In the genomic region with DNA sequence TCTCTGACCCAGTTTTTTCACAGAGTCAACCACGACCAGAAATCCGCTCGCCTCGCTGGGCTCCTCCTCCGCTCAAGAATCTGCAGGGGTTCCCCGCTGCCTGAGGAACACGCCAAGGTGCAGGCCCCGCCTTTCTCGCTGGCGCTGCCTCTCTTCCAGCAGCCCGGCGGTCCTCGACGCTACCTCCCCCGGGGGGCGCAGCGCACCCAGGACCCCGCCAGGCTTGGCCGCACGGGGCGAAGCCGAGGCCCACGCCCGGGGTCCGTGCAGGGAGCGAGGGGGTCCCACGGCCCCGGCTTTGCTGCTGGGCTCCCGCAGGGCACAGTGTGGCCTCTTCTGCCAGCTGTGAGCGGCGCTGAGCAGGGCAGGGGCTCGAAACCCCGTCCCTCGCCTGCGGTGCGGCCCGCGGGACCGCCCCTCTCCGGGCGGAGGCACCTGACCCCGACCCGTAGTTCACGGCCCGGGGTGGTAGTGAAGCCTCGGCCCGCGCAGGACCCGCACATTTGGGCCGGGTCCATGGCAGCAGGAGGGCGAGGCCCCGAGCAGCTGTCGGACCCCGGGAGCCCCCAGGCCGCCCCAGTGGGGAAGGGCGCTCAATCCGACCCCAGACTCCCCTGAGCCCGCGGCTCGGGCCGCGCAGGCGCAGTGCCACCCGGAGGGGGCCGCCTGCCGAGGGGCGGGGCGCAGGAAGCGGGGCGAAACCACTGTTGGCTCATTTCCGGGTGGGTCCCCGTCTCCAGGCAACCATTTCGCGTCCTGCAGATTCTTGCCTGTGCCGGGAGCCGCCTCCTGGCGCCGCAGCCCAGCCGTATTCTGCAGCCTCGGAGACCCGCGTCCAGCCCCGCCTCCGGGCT, we compare ENCODE assay signal across 1 cellular context.
TF ChIP-seq lines count a peak whose summit lies in the region.

No MANE protein-coding gene starts in this region.

TF ChIP-seq in HepG2, 621 proteins besides CTCF, POLR2A, EP300 and RAD21 (continued from another document and continues in another):
- TF ChIP-seq, protein P1, sequence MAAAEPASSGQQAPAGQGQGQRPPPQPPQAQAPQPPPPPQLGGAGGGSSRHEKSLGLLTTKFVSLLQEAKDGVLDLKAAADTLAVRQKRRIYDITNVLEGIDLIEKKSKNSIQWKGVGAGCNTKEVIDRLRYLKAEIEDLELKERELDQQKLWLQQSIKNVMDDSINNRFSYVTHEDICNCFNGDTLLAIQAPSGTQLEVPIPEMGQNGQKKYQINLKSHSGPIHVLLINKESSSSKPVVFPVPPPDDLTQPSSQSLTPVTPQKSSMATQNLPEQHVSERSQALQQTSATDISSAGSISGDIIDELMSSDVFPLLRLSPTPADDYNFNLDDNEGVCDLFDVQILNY (CRISPR knock-in tag; conservative IDR thresholded peaks at IDR 0.05): no peak
- TF ChIP-seq, protein P2, sequence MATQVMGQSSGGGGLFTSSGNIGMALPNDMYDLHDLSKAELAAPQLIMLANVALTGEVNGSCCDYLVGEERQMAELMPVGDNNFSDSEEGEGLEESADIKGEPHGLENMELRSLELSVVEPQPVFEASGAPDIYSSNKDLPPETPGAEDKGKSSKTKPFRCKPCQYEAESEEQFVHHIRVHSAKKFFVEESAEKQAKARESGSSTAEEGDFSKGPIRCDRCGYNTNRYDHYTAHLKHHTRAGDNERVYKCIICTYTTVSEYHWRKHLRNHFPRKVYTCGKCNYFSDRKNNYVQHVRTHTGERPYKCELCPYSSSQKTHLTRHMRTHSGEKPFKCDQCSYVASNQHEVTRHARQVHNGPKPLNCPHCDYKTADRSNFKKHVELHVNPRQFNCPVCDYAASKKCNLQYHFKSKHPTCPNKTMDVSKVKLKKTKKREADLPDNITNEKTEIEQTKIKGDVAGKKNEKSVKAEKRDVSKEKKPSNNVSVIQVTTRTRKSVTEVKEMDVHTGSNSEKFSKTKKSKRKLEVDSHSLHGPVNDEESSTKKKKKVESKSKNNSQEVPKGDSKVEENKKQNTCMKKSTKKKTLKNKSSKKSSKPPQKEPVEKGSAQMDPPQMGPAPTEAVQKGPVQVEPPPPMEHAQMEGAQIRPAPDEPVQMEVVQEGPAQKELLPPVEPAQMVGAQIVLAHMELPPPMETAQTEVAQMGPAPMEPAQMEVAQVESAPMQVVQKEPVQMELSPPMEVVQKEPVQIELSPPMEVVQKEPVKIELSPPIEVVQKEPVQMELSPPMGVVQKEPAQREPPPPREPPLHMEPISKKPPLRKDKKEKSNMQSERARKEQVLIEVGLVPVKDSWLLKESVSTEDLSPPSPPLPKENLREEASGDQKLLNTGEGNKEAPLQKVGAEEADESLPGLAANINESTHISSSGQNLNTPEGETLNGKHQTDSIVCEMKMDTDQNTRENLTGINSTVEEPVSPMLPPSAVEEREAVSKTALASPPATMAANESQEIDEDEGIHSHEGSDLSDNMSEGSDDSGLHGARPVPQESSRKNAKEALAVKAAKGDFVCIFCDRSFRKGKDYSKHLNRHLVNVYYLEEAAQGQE (IDR thresholded peaks at IDR 0.05; ENCODE audit: borderline replicate concordance in 1 of 2, low read depth in 1 of 2, low read length in 2 of 2): no peak
- TF ChIP-seq, protein P3, sequence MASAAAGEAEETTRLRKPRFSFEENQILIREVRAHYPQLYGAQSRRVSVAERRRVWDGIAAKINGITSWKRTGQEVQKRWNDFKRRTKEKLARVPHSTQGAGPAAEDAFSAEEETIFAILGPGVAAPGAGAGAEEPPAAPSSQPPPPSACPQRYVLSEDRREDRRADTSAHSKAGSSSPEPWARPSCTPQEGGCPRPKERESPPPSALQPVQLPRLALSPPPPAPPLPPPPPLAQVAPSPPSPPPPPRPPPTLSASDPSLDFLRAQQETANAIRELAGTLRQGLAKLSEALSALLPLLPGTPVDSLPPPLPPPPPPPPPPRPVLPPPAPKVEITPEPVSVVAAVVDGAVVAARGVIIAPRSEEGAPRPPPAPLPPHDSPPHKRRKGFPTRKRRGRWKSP (CRISPR knock-in tag; IDR thresholded peaks at IDR 0.05): no peak
- TF ChIP-seq SNAI1 (CRISPR knock-in tag; IDR thresholded peaks at IDR 0.05; ENCODE audit: borderline replicate concordance): peak; percentile 81; the same call in 1 of the 2 replicates
- TF ChIP-seq DNMT3B (CRISPR knock-in tag; conservative IDR thresholded peaks at IDR 0.05): no peak
- TF ChIP-seq AGO1 (IDR thresholded peaks at IDR 0.05; ENCODE audit: low read depth, low read length, poor library complexity, severe bottlenecking): peak; percentile 71
- no peak for TF ChIP-seq HNRNPH1 (optimal IDR thresholded peaks at IDR 0.05; ENCODE audit: low read depth, low read length)
- TF ChIP-seq ZNF572 (CRISPR knock-in tag; IDR thresholded peaks at IDR 0.05): no peak; the same call in 1 of the 2 replicates
- TF ChIP-seq ZKSCAN5 (CRISPR knock-in tag; IDR thresholded peaks at IDR 0.05): no peak
- TF ChIP-seq MIER3 (CRISPR knock-in tag; IDR thresholded peaks at IDR 0.05; ENCODE audit: borderline replicate concordance): no peak
- TF ChIP-seq, protein P4, sequence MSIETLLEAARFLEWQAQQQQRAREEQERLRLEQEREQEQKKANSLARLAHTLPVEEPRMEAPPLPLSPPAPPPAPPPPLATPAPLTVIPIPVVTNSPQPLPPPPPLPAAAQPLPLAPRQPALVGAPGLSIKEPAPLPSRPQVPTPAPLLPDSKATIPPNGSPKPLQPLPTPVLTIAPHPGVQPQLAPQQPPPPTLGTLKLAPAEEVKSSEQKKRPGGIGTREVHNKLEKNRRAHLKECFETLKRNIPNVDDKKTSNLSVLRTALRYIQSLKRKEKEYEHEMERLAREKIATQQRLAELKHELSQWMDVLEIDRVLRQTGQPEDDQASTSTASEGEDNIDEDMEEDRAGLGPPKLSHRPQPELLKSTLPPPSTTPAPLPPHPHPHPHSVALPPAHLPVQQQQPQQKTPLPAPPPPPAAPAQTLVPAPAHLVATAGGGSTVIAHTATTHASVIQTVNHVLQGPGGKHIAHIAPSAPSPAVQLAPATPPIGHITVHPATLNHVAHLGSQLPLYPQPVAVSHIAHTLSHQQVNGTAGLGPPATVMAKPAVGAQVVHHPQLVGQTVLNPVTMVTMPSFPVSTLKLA (IDR thresholded peaks at IDR 0.05): no peak
- 0 out of 2 replicates have a peak, but pooled peaks have one; percentile 20 for TF ChIP-seq MXD4 (CRISPR knock-in tag; IDR thresholded peaks at IDR 0.05)
- no peak; the same call in none of the 2 replicates for TF ChIP-seq GLI4 (CRISPR knock-in tag; IDR thresholded peaks at IDR 0.05; ENCODE audit: borderline replicate concordance)
- no peak for TF ChIP-seq SIX1 (CRISPR knock-in tag; IDR thresholded peaks at IDR 0.05; ENCODE audit: borderline replicate concordance)
- no peak for TF ChIP-seq TMF1 (CRISPR knock-in tag; IDR thresholded peaks at IDR 0.05; ENCODE audit: low read depth)
- TF ChIP-seq ZNF556 (CRISPR knock-in tag; IDR thresholded peaks at IDR 0.05; ENCODE audit: borderline replicate concordance): no peak
- no peak for TF ChIP-seq ZSCAN25 (CRISPR knock-in tag; IDR thresholded peaks at IDR 0.05)
- TF ChIP-seq ZNF569 (CRISPR knock-in tag; IDR thresholded peaks at IDR 0.05; ENCODE audit: borderline replicate concordance): no peak
- TF ChIP-seq ISL2 (CRISPR knock-in tag; IDR thresholded peaks at IDR 0.05): no peak
- TF ChIP-seq ZNF121 (CRISPR knock-in tag; IDR thresholded peaks at IDR 0.05): no peak
- TF ChIP-seq, protein P5, sequence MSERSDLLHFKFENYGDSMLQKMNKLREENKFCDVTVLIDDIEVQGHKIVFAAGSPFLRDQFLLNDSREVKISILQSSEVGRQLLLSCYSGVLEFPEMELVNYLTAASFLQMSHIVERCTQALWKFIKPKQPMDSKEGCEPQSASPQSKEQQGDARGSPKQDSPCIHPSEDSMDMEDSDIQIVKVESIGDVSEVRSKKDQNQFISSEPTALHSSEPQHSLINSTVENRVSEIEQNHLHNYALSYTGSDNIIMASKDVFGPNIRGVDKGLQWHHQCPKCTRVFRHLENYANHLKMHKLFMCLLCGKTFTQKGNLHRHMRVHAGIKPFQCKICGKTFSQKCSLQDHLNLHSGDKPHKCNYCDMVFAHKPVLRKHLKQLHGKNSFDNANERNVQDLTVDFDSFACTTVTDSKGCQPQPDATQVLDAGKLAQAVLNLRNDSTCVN (CRISPR knock-in tag; IDR thresholded peaks at IDR 0.05; ENCODE audit: borderline replicate concordance): no peak
- no peak for TF ChIP-seq ZSCAN30 (CRISPR knock-in tag; IDR thresholded peaks at IDR 0.05)
- TF ChIP-seq HHEX (CRISPR knock-in tag; IDR thresholded peaks at IDR 0.05): no peak
- TF ChIP-seq ZNF446 (CRISPR knock-in tag; IDR thresholded peaks at IDR 0.05): peak; percentile 47; the same call in 1 of the 2 replicates
- TF ChIP-seq TEAD3 (CRISPR knock-in tag; optimal IDR thresholded peaks at IDR 0.05; ENCODE audit: borderline replicate concordance): no peak
- TF ChIP-seq ZNF773 (CRISPR knock-in tag; IDR thresholded peaks at IDR 0.05; ENCODE audit: borderline replicate concordance): no peak
- TF ChIP-seq ZNF761 (CRISPR knock-in tag; conservative IDR thresholded peaks at IDR 0.05): no peak
- TF ChIP-seq, protein P6, sequence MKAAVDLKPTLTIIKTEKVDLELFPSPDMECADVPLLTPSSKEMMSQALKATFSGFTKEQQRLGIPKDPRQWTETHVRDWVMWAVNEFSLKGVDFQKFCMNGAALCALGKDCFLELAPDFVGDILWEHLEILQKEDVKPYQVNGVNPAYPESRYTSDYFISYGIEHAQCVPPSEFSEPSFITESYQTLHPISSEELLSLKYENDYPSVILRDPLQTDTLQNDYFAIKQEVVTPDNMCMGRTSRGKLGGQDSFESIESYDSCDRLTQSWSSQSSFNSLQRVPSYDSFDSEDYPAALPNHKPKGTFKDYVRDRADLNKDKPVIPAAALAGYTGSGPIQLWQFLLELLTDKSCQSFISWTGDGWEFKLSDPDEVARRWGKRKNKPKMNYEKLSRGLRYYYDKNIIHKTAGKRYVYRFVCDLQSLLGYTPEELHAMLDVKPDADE (CRISPR knock-in tag; IDR thresholded peaks at IDR 0.05): no peak
- TF ChIP-seq TCF7L2 (IDR thresholded peaks at IDR 0.05; ENCODE audit: low read depth, low read length): no peak
- TF ChIP-seq PPARG (CRISPR knock-in tag; conservative IDR thresholded peaks at IDR 0.05): no peak
- peak; percentile 8; the same call in 1 of the 2 replicates for TF ChIP-seq MYC (CRISPR knock-in tag; IDR thresholded peaks at IDR 0.05; ENCODE audit: borderline replicate concordance)
- no peak for TF ChIP-seq JUN (CRISPR knock-in tag; IDR thresholded peaks at IDR 0.05)
- TF ChIP-seq, protein P7, sequence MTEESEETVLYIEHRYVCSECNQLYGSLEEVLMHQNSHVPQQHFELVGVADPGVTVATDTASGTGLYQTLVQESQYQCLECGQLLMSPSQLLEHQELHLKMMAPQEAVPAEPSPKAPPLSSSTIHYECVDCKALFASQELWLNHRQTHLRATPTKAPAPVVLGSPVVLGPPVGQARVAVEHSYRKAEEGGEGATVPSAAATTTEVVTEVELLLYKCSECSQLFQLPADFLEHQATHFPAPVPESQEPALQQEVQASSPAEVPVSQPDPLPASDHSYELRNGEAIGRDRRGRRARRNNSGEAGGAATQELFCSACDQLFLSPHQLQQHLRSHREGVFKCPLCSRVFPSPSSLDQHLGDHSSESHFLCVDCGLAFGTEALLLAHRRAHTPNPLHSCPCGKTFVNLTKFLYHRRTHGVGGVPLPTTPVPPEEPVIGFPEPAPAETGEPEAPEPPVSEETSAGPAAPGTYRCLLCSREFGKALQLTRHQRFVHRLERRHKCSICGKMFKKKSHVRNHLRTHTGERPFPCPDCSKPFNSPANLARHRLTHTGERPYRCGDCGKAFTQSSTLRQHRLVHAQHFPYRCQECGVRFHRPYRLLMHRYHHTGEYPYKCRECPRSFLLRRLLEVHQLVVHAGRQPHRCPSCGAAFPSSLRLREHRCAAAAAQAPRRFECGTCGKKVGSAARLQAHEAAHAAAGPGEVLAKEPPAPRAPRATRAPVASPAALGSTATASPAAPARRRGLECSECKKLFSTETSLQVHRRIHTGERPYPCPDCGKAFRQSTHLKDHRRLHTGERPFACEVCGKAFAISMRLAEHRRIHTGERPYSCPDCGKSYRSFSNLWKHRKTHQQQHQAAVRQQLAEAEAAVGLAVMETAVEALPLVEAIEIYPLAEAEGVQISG (CRISPR knock-in tag; IDR thresholded peaks at IDR 0.05): no peak; the same call in 1 of the 2 replicates
- TF ChIP-seq, protein P8, sequence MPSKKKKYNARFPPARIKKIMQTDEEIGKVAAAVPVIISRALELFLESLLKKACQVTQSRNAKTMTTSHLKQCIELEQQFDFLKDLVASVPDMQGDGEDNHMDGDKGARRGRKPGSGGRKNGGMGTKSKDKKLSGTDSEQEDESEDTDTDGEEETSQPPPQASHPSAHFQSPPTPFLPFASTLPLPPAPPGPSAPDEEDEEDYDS (CRISPR knock-in tag; IDR thresholded peaks at IDR 0.05): peak; percentile 31; the same call in 1 of the 2 replicates
- TF ChIP-seq ZNF713 (CRISPR knock-in tag; IDR thresholded peaks at IDR 0.05): no peak
- TF ChIP-seq THAP11 (CRISPR knock-in tag; IDR thresholded peaks at IDR 0.05): peak; percentile 60; the same call in 1 of the 2 replicates
- TF ChIP-seq ZNF607 (CRISPR knock-in tag; IDR thresholded peaks at IDR 0.05; ENCODE audit: borderline replicate concordance): no peak; the same call in 1 of the 2 replicates
- 0 out of 2 replicates have a peak, but pooled peaks have one; percentile 56 for TF ChIP-seq ZNF619 (CRISPR knock-in tag; IDR thresholded peaks at IDR 0.05)
- TF ChIP-seq MED8 (CRISPR knock-in tag; IDR thresholded peaks at IDR 0.05; ENCODE audit: insufficient replicate concordance): no peak
- TF ChIP-seq ZNF780A (CRISPR knock-in tag; IDR thresholded peaks at IDR 0.05): no peak
- no peak for TF ChIP-seq ZNF547 (CRISPR knock-in tag; IDR thresholded peaks at IDR 0.05)
- TF ChIP-seq SMARCE1 (IDR thresholded peaks at IDR 0.05; ENCODE audit: borderline replicate concordance): no peak
- no peak for TF ChIP-seq ZNF781 (CRISPR knock-in tag; IDR thresholded peaks at IDR 0.05; ENCODE audit: borderline replicate concordance, not compliant biosample characterization)
- TF ChIP-seq, protein P9, sequence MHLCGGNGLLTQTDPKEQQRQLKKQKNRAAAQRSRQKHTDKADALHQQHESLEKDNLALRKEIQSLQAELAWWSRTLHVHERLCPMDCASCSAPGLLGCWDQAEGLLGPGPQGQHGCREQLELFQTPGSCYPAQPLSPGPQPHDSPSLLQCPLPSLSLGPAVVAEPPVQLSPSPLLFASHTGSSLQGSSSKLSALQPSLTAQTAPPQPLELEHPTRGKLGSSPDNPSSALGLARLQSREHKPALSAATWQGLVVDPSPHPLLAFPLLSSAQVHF (CRISPR knock-in tag; IDR thresholded peaks at IDR 0.05): no peak
- 0 out of 2 replicates have a peak, but pooled peaks have one; percentile 42 for TF ChIP-seq HOXD1 (CRISPR knock-in tag; IDR thresholded peaks at IDR 0.05)
- TF ChIP-seq SRSF1 (optimal IDR thresholded peaks at IDR 0.05; ENCODE audit: low read depth, low read length): peak; percentile 83
- no peak for TF ChIP-seq ZNF33B (CRISPR knock-in tag; IDR thresholded peaks at IDR 0.05)
- no peak for TF ChIP-seq ZNF552 (CRISPR knock-in tag; IDR thresholded peaks at IDR 0.05; ENCODE audit: borderline replicate concordance)
- no peak for TF ChIP-seq MTF2 (CRISPR knock-in tag; IDR thresholded peaks at IDR 0.05; ENCODE audit: borderline replicate concordance)
